In the genomic region with DNA sequence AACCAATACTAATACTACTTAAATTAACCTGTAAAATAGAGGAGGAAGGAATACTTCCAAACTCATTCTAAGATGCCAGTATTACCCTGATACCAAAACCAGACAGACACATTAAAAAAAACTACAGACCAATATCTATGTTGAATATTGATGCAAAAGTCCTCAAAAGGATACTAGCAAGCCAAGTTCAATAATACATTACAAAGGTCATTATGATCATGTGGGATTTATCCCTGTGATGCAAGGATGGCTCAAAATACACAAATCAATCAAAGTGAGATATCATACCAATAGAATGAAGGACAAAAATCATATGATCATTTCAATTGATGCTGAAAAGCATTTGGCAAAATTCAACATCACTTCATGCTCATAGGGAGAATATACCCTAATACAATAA, we compare ENCODE assay signal across 26 cellular contexts.
"Had no signal": no experiment of that assay in that cellular context is flagged by ENCODE, and none has a peak within 500 bp of the region (broad histone marks: within the 10 kb centered on the region; RNA-seq: fewer than 3 reads in every experiment).

No MANE protein-coding gene starts in this region.

- H3K27ac ChIP-seq: colonic mucosa, coronary artery, dorsolateral prefrontal cortex, epithelial cell of prostate, esophagus muscularis mucosa, esophagus squamous epithelium, foreskin keratinocyte, gastrocnemius medialis, gastroesophageal sphincter, heart left ventricle had no signal

- DNase-seq: colonic mucosa; cortex of kidney; dermis blood vessel endothelial cell; dorsolateral prefrontal cortex; effector CD4-positive, alpha-beta T cell; effector CD8-positive, alpha-beta T cell; effector memory CD4-positive, alpha-beta T cell; effector memory CD8-positive, alpha-beta T cell; endodermal cell; erythroblast; esophagus squamous epithelium; foreskin fibroblast; foreskin keratinocyte; foreskin melanocyte; gastrocnemius medialis; glutamatergic neuron; head of caudate nucleus; heart left ventricle had no signal

- H3K9me3 ChIP-seq: colonic mucosa, esophagus muscularis mucosa, esophagus squamous epithelium, gastrocnemius medialis, gastroesophageal sphincter, heart left ventricle had no signal

- H3K36me3 ChIP-seq: colonic mucosa, esophagus muscularis mucosa, esophagus squamous epithelium, gastrocnemius medialis, gastroesophageal sphincter, heart left ventricle had no signal

- H3K27me3 ChIP-seq: colonic mucosa, dorsolateral prefrontal cortex, esophagus squamous epithelium, foreskin keratinocyte, gastrocnemius medialis, heart left ventricle had no signal

- FAIRE-seq: colon, endometrium, endothelial cell of umbilical vein had no signal

- H3K4me3 ChIP-seq: colonic mucosa, coronary artery, dorsolateral prefrontal cortex, esophagus muscularis mucosa, esophagus squamous epithelium, gastrocnemius medialis, gastroesophageal sphincter, heart left ventricle had no signal

- H3K4me1 ChIP-seq: colonic mucosa, esophagus muscularis mucosa, esophagus squamous epithelium, foreskin keratinocyte, gastrocnemius medialis, gastroesophageal sphincter, heart left ventricle had no signal

- ATAC-seq: effector memory CD8-positive, alpha-beta T cell; esophagus mucosa; foreskin keratinocyte; gastrocnemius medialis; gastroesophageal sphincter; heart left ventricle had no signal
